Comparison of ENCODE assay signal across 19 cellular contexts in the genomic region with DNA sequence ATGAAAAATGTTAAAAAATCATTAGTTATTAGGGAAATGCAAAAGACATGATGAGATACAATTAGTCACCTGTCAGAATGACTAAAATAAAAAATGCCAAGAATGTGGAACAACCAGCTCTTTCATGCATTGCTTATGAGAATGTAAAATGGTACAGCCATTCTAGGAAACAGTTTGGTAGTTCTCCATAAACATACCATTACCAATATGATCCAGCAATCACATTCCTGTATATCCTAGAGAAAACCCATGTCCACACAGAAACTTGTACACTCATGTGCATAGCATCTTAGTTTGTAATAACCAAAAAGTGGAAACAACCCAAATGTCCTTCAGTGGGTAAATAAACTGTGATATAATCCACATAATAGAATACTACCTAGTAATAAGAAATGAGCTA.
A peak's percentile ranks its signal among the peaks of the same experiment; 100 is the strongest.
DNase-seq lines count a peak whose midpoint lies in the region; ATAC-seq and TF ChIP-seq lines count a peak whose summit lies in the region.
"Had no signal": no experiment of that assay in that cellular context is flagged by ENCODE, and none has a peak within 500 bp of the region (broad histone marks: within the 10 kb centered on the region; RNA-seq: fewer than 3 reads in every experiment).

No MANE protein-coding gene starts in this region.

- CTCF ChIA-PET in AG04449 (lab: Yijun Ruan, JAX), result no interaction called here
- CTCF ChIA-PET in RWPE1 (lab: Yijun Ruan, JAX), result interaction anchor here (0.7 to 0.8 kb wide), 2 partner anchors 19 to 419 kb away, joined by 3 read pairs; no protein-coding TSS in a partner anchor
- CTCF ChIA-PET in CD8-positive, alpha-beta memory T cell (lab: Charles Lee), result no interaction called here
- CTCF ChIA-PET in HEK293T (lab: Yijun Ruan, JAX), result no interaction called here

- no peaks in the 10 kb centered on the region for H3K36me3 ChIP-seq in CD8-positive, alpha-beta memory T cell (ENCODE audit: insufficient read depth, low read length)

- peaks cover 6 to 34% (median 6%) of the 10 kb centered on the region in 3 donors for H3K36me3 Mint-ChIP-seq in CD8-positive, alpha-beta memory T cell
- H3K36me3 Mint-ChIP-seq: stimulated activated effector memory CD8-positive, alpha-beta T cell treated with anti-CD3 and anti-CD28 coated beads, Interleukin-12 subunit alpha, Interleukin-12 subunit beta, amount 100 ng/mL, for 72 hours had no signal

- no peaks in the 10 kb centered on the region for H3K27me3 Mint-ChIP-seq in CD8-positive, alpha-beta memory T cell

- H3K27me3 ChIP-seq in CD8-positive, alpha-beta memory T cell (ENCODE audit: insufficient read depth, low read length, poor library complexity, severe bottlenecking), result no peaks in the 10 kb centered on the region

- no peaks in the 10 kb centered on the region for H3K4me1 ChIP-seq in CD8-positive, alpha-beta memory T cell (ENCODE audit: insufficient read depth, low read length)

- no peak overlapping the region for H3K27ac ChIP-seq in RWPE1
- no peak overlapping the region for H3K27ac ChIP-seq in CD8-positive, alpha-beta memory T cell (ENCODE audit: low read depth, low read length)

- POLR2A ChIA-PET in AG04449 (lab: Yijun Ruan, JAX), result no interaction called here
- POLR2A ChIA-PET in RWPE1 (lab: Yijun Ruan, JAX; ENCODE audit: low non-redundant PET), result no interaction called here
- POLR2A ChIA-PET in CD8-positive, alpha-beta memory T cell (lab: Charles Lee), result no interaction called here
- POLR2A ChIA-PET in HEK293T (lab: Yijun Ruan, JAX), result no interaction called here

- H3K9me3 Mint-ChIP-seq in CD8-positive, alpha-beta memory T cell, result peaks cover 0 to 15% (median 2%) of the 10 kb centered on the region in 5 donors

- H3K9me3 ChIP-seq in CD8-positive, alpha-beta memory T cell (ENCODE audit: low read length), result no peaks in the 10 kb centered on the region

- DNase-seq in AG04449 (ENCODE audit: low read depth, low spot score) (peak; percentile 28), GM04504 (ENCODE audit: low read depth) (peak; percentile 25), RWPE1 (ENCODE audit: low spot score) (peak; percentile 15), fibroblast of the aortic adventitia (ENCODE audit: low read depth) (peak; percentile 82), HEK293T (ENCODE audit: extremely low spot score) (no peak), GF-D8 (lab: John Stamatoyannopoulos, UW) (no peak)
- no peak for DNase-seq in CD8-positive, alpha-beta memory T cell
- DNase-seq: activated CD4-positive, alpha-beta T cell treated with anti-CD3 and anti-CD28 coated beads for 48 hours; activated gamma-delta T cell; amygdala; left ventricle myocardium superior; NCI-H187; NCI-H345; nucleus accumbens; RPMI8226; SW 1271 had no signal

- ATAC-seq in HG02938 (IDR thresholded peaks at IDR 0.05; ENCODE audit: unreplicated experiment), result no peak
- ATAC-seq: HepG2; left ventricle myocardium superior; stimulated activated effector memory CD8-positive, alpha-beta T cell treated with anti-CD3 and anti-CD28 coated beads, Interleukin-12 subunit alpha, Interleukin-12 subunit beta, amount 100 ng/mL, for 72 hours had no signal

- H3K4me3 ChIP-seq in AG04449 (ENCODE audit: low read depth, low read length), result no peak overlapping the region
- H3K4me3 ChIP-seq in fibroblast of the aortic adventitia (ENCODE audit: low read depth, low read length), result no peak overlapping the region
- H3K4me3 ChIP-seq in CD8-positive, alpha-beta memory T cell (ENCODE audit: low read length), result no peak overlapping the region

- no peak overlapping the region for H3K4me3 Mint-ChIP-seq in CD8-positive, alpha-beta memory T cell
- H3K4me3 Mint-ChIP-seq: stimulated activated effector memory CD8-positive, alpha-beta T cell treated with anti-CD3 and anti-CD28 coated beads, Interleukin-12 subunit alpha, Interleukin-12 subunit beta, amount 100 ng/mL, for 72 hours had no signal

- TF ChIP-seq CTCF in AG04449 (IDR thresholded peaks at IDR 0.05; ENCODE audit: insufficient read depth, low read length, missing control alignments) (no peak), RWPE1 (conservative IDR thresholded peaks at IDR 0.05; ENCODE audit: low read depth) (no peak), fibroblast of the aortic adventitia (IDR thresholded peaks at IDR 0.05; ENCODE audit: insufficient read depth, low read length) (no peak)

- H3K4me1 Mint-ChIP-seq in CD8-positive, alpha-beta memory T cell, result peaks cover 0 to 3% (median 0%) of the 10 kb centered on the region in 3 donors
- H3K4me1 Mint-ChIP-seq: stimulated activated effector memory CD8-positive, alpha-beta T cell treated with anti-CD3 and anti-CD28 coated beads, Interleukin-12 subunit alpha, Interleukin-12 subunit beta, amount 100 ng/mL, for 72 hours had no signal

- H3K27ac Mint-ChIP-seq in CD8-positive, alpha-beta memory T cell, result no peak overlapping the region
- H3K27ac Mint-ChIP-seq: stimulated activated effector memory CD8-positive, alpha-beta T cell treated with anti-CD3 and anti-CD28 coated beads, Interleukin-12 subunit alpha, Interleukin-12 subunit beta, amount 100 ng/mL, for 72 hours had no signal

TF ChIP-seq in HEK293T, 16 proteins besides CTCF, POLR2A, EP300 and RAD21:
- no peak for TF ChIP-seq ELF4 (IDR thresholded peaks at IDR 0.05)
- no peak for TF ChIP-seq CTBP1 (IDR thresholded peaks at IDR 0.05; ENCODE audit: borderline replicate concordance)
- TF ChIP-seq, protein P1, sequence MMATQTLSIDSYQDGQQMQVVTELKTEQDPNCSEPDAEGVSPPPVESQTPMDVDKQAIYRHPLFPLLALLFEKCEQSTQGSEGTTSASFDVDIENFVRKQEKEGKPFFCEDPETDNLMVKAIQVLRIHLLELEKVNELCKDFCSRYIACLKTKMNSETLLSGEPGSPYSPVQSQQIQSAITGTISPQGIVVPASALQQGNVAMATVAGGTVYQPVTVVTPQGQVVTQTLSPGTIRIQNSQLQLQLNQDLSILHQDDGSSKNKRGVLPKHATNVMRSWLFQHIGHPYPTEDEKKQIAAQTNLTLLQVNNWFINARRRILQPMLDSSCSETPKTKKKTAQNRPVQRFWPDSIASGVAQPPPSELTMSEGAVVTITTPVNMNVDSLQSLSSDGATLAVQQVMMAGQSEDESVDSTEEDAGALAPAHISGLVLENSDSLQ (IDR thresholded peaks at IDR 0.05), result no peak
- no peak for TF ChIP-seq HDGF (IDR thresholded peaks at IDR 0.05; ENCODE audit: borderline replicate concordance)
- TF ChIP-seq L3MBTL2 (conservative IDR thresholded peaks at IDR 0.05), result no peak
- no peak for TF ChIP-seq LEF1 (IDR thresholded peaks at IDR 0.05; ENCODE audit: borderline replicate concordance)
- TF ChIP-seq ZNF384 (IDR thresholded peaks at IDR 0.05), result no peak
- TF ChIP-seq TARDBP (IDR thresholded peaks at IDR 0.05), result no peak
TF ChIP-seq in HEK293T: peak in this region for 0.

Comparison
In these comparisons a context has a peak if more than half of its experiments do, and no peak if none do; other contexts are left out.
1. DNase-seq: peak in AG04449 (single experiment), GM04504 (single experiment), RWPE1 (single experiment) and fibroblast of the aortic adventitia (single experiment); none in CD8-positive, alpha-beta memory T cell (0 of 5), HEK293T (single experiment) and GF-D8 (single experiment).